Comparison of ENCODE assay signal across 28 cellular contexts in genomic region chr7:131117439-131117838, GRCh38.
"Had no signal": no experiment of that assay in that cellular context is flagged by ENCODE, and none has a peak within 500 bp of the region (broad histone marks: within the 10 kb centered on the region; RNA-seq: fewer than 3 reads in every experiment).

No MANE protein-coding gene starts in this region.

- ATAC-seq: activated CD4-positive, CD25-positive, alpha-beta regulatory T cell treated with anti-CD3 and anti-CD28 coated beads, Interleukin-2, amount 50 U/mL, for 24 hours; activated CD8-positive, alpha-beta T cell treated with anti-CD3 and anti-CD28 coated beads for 36 hours; activated T-cell treated with anti-CD3 and anti-CD28 coated beads, Interleukin-2, amount 50 U/mL, for 4 hours; activated T-helper 17 cell treated with anti-CD3 and anti-CD28 coated beads, Interleukin-2, amount 50 U/mL, for 72 hours; body of pancreas; T-helper 17 cell had no signal

- H3K27me3 ChIP-seq: body of pancreas, colonic mucosa, esophagus muscularis mucosa had no signal

- H3K36me3 ChIP-seq: colonic mucosa, esophagus muscularis mucosa, WERI-Rb-1 had no signal

- H3K27ac ChIP-seq: body of pancreas, colonic mucosa, esophagus muscularis mucosa, WERI-Rb-1 had no signal

- DNase-seq: activated B cell treated with CpG ODN at 0.5 μM for 24 hours; activated CD4-positive, alpha-beta T cell treated with anti-CD3 and anti-CD28 coated beads for 48 hours; activated CD4-positive, alpha-beta T cell treated with anti-CD3 and anti-CD28 coated beads, Interleukin-2, amount 50 U/mL, for 1 hour; activated CD4-positive, alpha-beta T cell treated with anti-CD3 and anti-CD28 coated beads, Interleukin-2, amount 50 U/mL, for 48 hours; activated CD8-positive, alpha-beta memory T cell treated with anti-CD3 and anti-CD28 coated beads for 24 hours; activated CD8-positive, alpha-beta T cell treated with anti-CD3 and anti-CD28 coated beads for 36 hours; activated effector memory CD4-positive, alpha-beta T cell treated with Interleukin-2 at 50 U/mL for 16 hours; activated gamma-delta T cell treated with Interleukin-2 at 50 U/mL for 16 hours; activated naive CD4-positive, alpha-beta T cell treated with anti-CD3 and anti-CD28 coated beads, Interleukin-2, amount 50 U/mL, for 16 hours; activated naive CD4-positive, alpha-beta T cell treated with Interleukin-2 at 50 U/mL for 16 hours; activated T-cell treated with anti-CD3 and anti-CD28 coated beads, Interleukin-2, amount 50 U/mL, for 4 hours; amniotic stem cell; anterior cingulate cortex; body of pancreas; central memory CD4-positive, alpha-beta T cell; cerebellar nuclear complex; colonic mucosa; effector CD8-positive, alpha-beta T cell; erythroblast; foreskin melanocyte; head of caudate nucleus; T-helper 1 cell; T-helper 17 cell; T1000; WERI-Rb-1 had no signal

- H3K9me3 ChIP-seq: body of pancreas, colonic mucosa had no signal

- H3K4me3 ChIP-seq: body of pancreas, colonic mucosa, esophagus muscularis mucosa had no signal

- H3K4me1 ChIP-seq: body of pancreas, colonic mucosa, esophagus muscularis mucosa had no signal
